Comparison of ENCODE assay signal across 18 cellular contexts in genomic region chr4:143286058-143286457, GRCh38. TPM values are rescaled to one million over a fixed set of nuclear protein-coding genes. Genes with fewer than 3 reads are reported as not detected.
A peak's percentile ranks its signal among the peaks of the same experiment; 100 is the strongest.
DNase-seq lines count a peak whose midpoint lies in the region; ATAC-seq and TF ChIP-seq lines count a peak whose summit lies in the region.
"Had no signal": no experiment of that assay in that cellular context is flagged by ENCODE, and none has a peak within 500 bp of the region (broad histone marks: within the 10 kb centered on the region; RNA-seq: fewer than 3 reads in every experiment).

No MANE protein-coding gene starts in this region.

- peak overlapping the region; percentile 95 for H3K27ac Mint-ChIP-seq in chondrocyte (ENCODE audit: unreplicated experiment)
- H3K27ac Mint-ChIP-seq: activated naive CD8-positive, alpha-beta T cell treated with anti-CD3 and anti-CD28 coated beads, Interleukin-2, amount 10 ng/mL, durations not matched to agents 7 days and 5 days; CD14-positive monocyte; T-helper 1 cell treated with Interleukin-12 subunit alpha and Interleukin-12 subunit beta and Interleukin-4 antibody, amounts not matched to agents 30 μg/mL and 1 μg/mL, for 36 hours had no signal

- H3K27me3 Mint-ChIP-seq in chondrocyte (ENCODE audit: low read depth), result no peaks in the 10 kb centered on the region
- H3K27me3 Mint-ChIP-seq: activated naive CD8-positive, alpha-beta T cell treated with anti-CD3 and anti-CD28 coated beads, Interleukin-2, amount 10 ng/mL, durations not matched to agents 7 days and 5 days had no signal

- no peak for DNase-seq in chondrocyte (ENCODE audit: low spot score)
- no peak for DNase-seq in left ventricle myocardium inferior
- DNase-seq in pons (ENCODE audit: low spot score), result peak; percentile 21
- no peak for DNase-seq in vagina (ENCODE audit: extremely low spot score in 2 of 2)
- no peak for DNase-seq in Ammon's horn (ENCODE audit: low spot score)
- DNase-seq: activated naive CD8-positive, alpha-beta T cell treated with anti-CD3 and anti-CD28 coated beads, Interleukin-2, amount 10 ng/mL, durations not matched to agents 7 days and 5 days; EL; NCI-H146; NCI-H526; RPMI8226; stimulated activated CD4-positive, alpha-beta T cell treated with anti-CD3 and anti-CD28 coated beads, Interleukin-12 subunit alpha, Interleukin-12 subunit beta, amount 100 ng/mL, for 4 hours; substantia nigra had no signal

- H3K27me3 ChIP-seq in left ventricle myocardium inferior (ENCODE audit: low read depth) (no peaks in the 10 kb centered on the region), vagina (no peaks in the 10 kb centered on the region)

- H3K27ac ChIP-seq in left ventricle myocardium inferior (replicated peaks) (peak overlapping the region; percentile 82), vagina (peak overlapping the region; percentile 63)
- H3K27ac ChIP-seq: HL-60 had no signal

- H3K4me3 Mint-ChIP-seq in chondrocyte (ENCODE audit: unreplicated experiment), result peak overlapping the region; percentile 61
- H3K4me3 Mint-ChIP-seq: activated naive CD8-positive, alpha-beta T cell treated with anti-CD3 and anti-CD28 coated beads, Interleukin-2, amount 10 ng/mL, durations not matched to agents 7 days and 5 days; CD14-positive monocyte; T-helper 1 cell treated with Interleukin-12 subunit alpha and Interleukin-12 subunit beta and Interleukin-4 antibody, amounts not matched to agents 30 μg/mL and 1 μg/mL, for 36 hours had no signal

- no peak for ATAC-seq in HG03175 (IDR thresholded peaks at IDR 0.05; ENCODE audit: unreplicated experiment)
- no peak for ATAC-seq in GM21381 (IDR thresholded peaks at IDR 0.05; ENCODE audit: unreplicated experiment)

- intact Hi-C loops in left ventricle myocardium inferior (cut with micrococcal nuclease) (no loop called here), vagina (cut with DNase I) (no loop called here)

- TF ChIP-seq CTCF in chondrocyte (IDR thresholded peaks at IDR 0.05), result no peak
- TF ChIP-seq CTCF in left ventricle myocardium inferior (IDR thresholded peaks at IDR 0.05; ENCODE audit: borderline replicate concordance), result no peak
- no peak for TF ChIP-seq CTCF in vagina (IDR thresholded peaks at IDR 0.05)

- H3K9me3 Mint-ChIP-seq in chondrocyte (ENCODE audit: low read depth), result no peaks in the 10 kb centered on the region
- H3K9me3 Mint-ChIP-seq: activated naive CD8-positive, alpha-beta T cell treated with anti-CD3 and anti-CD28 coated beads, Interleukin-2, amount 10 ng/mL, durations not matched to agents 7 days and 5 days; CD14-positive monocyte; T-helper 1 cell treated with Interleukin-12 subunit alpha and Interleukin-12 subunit beta and Interleukin-4 antibody, amounts not matched to agents 30 μg/mL and 1 μg/mL, for 36 hours had no signal

- H3K9me3 ChIP-seq in left ventricle myocardium inferior (replicated peaks) (no peaks in the 10 kb centered on the region), vagina (no peaks in the 10 kb centered on the region)

- peaks cover 44% of the 10 kb centered on the region for H3K4me1 Mint-ChIP-seq in chondrocyte (ENCODE audit: low read depth)
- H3K4me1 Mint-ChIP-seq: activated naive CD8-positive, alpha-beta T cell treated with anti-CD3 and anti-CD28 coated beads, Interleukin-2, amount 10 ng/mL, durations not matched to agents 7 days and 5 days; CD14-positive monocyte had no signal

- no peaks in the 10 kb centered on the region for H3K36me3 ChIP-seq in left ventricle myocardium inferior
- H3K36me3 ChIP-seq in vagina, result no peaks in the 10 kb centered on the region

- TF ChIP-seq POLR2A in vagina (IDR thresholded peaks at IDR 0.05), result no peak

- H3K4me1 ChIP-seq in left ventricle myocardium inferior (peaks cover 43% of the 10 kb centered on the region), vagina (peaks cover 22% of the 10 kb centered on the region)

- no peaks in the 10 kb centered on the region for H3K36me3 Mint-ChIP-seq in chondrocyte (ENCODE audit: low read depth)
- H3K36me3 Mint-ChIP-seq: activated naive CD8-positive, alpha-beta T cell treated with anti-CD3 and anti-CD28 coated beads, Interleukin-2, amount 10 ng/mL, durations not matched to agents 7 days and 5 days; CD14-positive monocyte had no signal

- H3K4me3 ChIP-seq in left ventricle myocardium inferior (no peak overlapping the region), vagina (no peak overlapping the region)
- H3K4me3 ChIP-seq: lung had no signal

RNA-seq across cellular contexts. Expression of gene GAB1, which starts 50.6 kb away (rescaled TPM):
- total RNA-seq in chondrocyte, result 30.1 to 52.2 TPM (median 33.2 TPM) in 3 replicates
- 87.1 TPM for total RNA-seq in left ventricle myocardium inferior
- total RNA-seq in vagina, result 29.0 TPM
